8 cellular contexts compared by ENCODE assay signal in genomic region chr10:79090134-79090803, GRCh38. TPM values are rescaled to one million over a fixed set of nuclear protein-coding genes. Genes with fewer than 3 reads are reported as not detected.
DNase-seq lines count a peak whose midpoint lies in the region; ATAC-seq, FAIRE-seq and TF ChIP-seq lines count a peak whose summit lies in the region.

No MANE protein-coding gene starts in this region.

- H3K27me3 ChIP-seq in GM23248 (replicated peaks; ENCODE audit: insufficient read depth) (no peaks in the 10 kb centered on the region), lower lobe of right lung (ENCODE audit: low read depth) (no peaks in the 10 kb centered on the region)
- H3K27me3 ChIP-seq in CD4-positive, alpha-beta T cell (ENCODE audit: control insufficient read depth, insufficient read depth, low read length), result no peaks in the 10 kb centered on the region

- TF ChIP-seq CTCF in lower lobe of right lung (IDR thresholded peaks at IDR 0.05) (no peak), GM10248 (IDR thresholded peaks at IDR 0.05; ENCODE audit: control extremely low read depth, extremely low read depth, low read depth, missing control alignments) (no peak)
- TF ChIP-seq CTCF in CD4-positive, alpha-beta T cell (IDR thresholded peaks at IDR 0.05), result no peak

- intact Hi-C loops in lower lobe of right lung (cut with DNase I), result no loop called here
- intact Hi-C loops in CD4-positive, alpha-beta T cell (cut with DNase I, micrococcal nuclease), result no loop called here

- FAIRE-seq in RCC 7860 (lab: Jason Lieb, UNC), result no peak

- POLR2A ChIA-PET in GM10248 (lab: Yijun Ruan, JAX), result no interaction called here
- POLR2A ChIA-PET in CD4-positive, alpha-beta T cell (lab: Charles Lee), result no interaction called here

- ATAC-seq in lower lobe of right lung (no peak), GM19035 (IDR thresholded peaks at IDR 0.05; ENCODE audit: unreplicated experiment) (no peak), HG02981 (IDR thresholded peaks at IDR 0.05; ENCODE audit: unreplicated experiment) (no peak)
- no peak for ATAC-seq in CD4-positive, alpha-beta T cell (ENCODE audit: poor library complexity)

- peak; percentile 4 for DNase-seq in DMS53 treated with DMSO at 0.1 percent for 48 hours (lab: John Stamatoyannopoulos, UW; ENCODE audit: unreplicated experiment)
- DNase-seq in GM23248, result no peak
- peak; percentile 31 for DNase-seq in RCC 7860 (ENCODE audit: low spot score)
- no peak for DNase-seq in lower lobe of right lung
- DNase-seq in GM10248 (ENCODE audit: extremely low spot score), result no peak
- DNase-seq in CD4-positive, alpha-beta T cell, result no peak

- CTCF ChIA-PET in GM10248 (lab: Yijun Ruan, JAX), result no interaction called here
- CTCF ChIA-PET in CD4-positive, alpha-beta T cell (lab: Charles Lee), result no interaction called here

- peaks cover 100% of the 10 kb centered on the region for H3K79me2 ChIP-seq in GM23248 (ENCODE audit: insufficient read depth)

- H3K9me3 Mint-ChIP-seq in CD4-positive, alpha-beta T cell, result no peaks in the 10 kb centered on the region

- H4K20me1 ChIP-seq in GM23248 (ENCODE audit: insufficient read depth), result peaks cover 33% of the 10 kb centered on the region

- H3K9me3 ChIP-seq in GM23248 (ENCODE audit: low read depth) (no peaks in the 10 kb centered on the region), lower lobe of right lung (no peaks in the 10 kb centered on the region)
- H3K9me3 ChIP-seq in CD4-positive, alpha-beta T cell (ENCODE audit: control insufficient read depth, low read length), result no peaks in the 10 kb centered on the region

- no peak overlapping the region for H3K4me3 ChIP-seq in GM23248
- H3K4me3 ChIP-seq in lower lobe of right lung, result no peak overlapping the region

- 20 to 24% methylated on average over 6 of the region's 6 CpGs for WGBS in GM23248 (ENCODE audit: low coverage in 1 of 2, low lambda C conversion rate in 2 of 2, missing lambda C conversion rate in 2 of 2), 2 experiments

- H3K27ac ChIP-seq in GM23248 (no peak overlapping the region), lower lobe of right lung (peak overlapping the region; percentile 46)
- no peak overlapping the region for H3K27ac ChIP-seq in CD4-positive, alpha-beta T cell (ENCODE audit: low read depth, low read length)

- H3K9ac ChIP-seq in GM23248, result peak overlapping the region; percentile 22; the same call in 1 of the 2 replicates

- no peak overlapping the region for H3K4me2 ChIP-seq in GM23248 (ENCODE audit: unreplicated experiment)

- H3K4me1 ChIP-seq in GM23248 (ENCODE audit: insufficient read depth), result peaks cover 17% of the 10 kb centered on the region
- H3K4me1 ChIP-seq in lower lobe of right lung, result peaks cover 97% of the 10 kb centered on the region

- H3F3A ChIP-seq in GM23248 (ENCODE audit: insufficient read depth), result no peaks in the 10 kb centered on the region

- no peaks in the 10 kb centered on the region for H3K9me2 ChIP-seq in GM23248 (ENCODE audit: insufficient read depth)

- no peak overlapping the region for H3K4me3 Mint-ChIP-seq in CD4-positive, alpha-beta T cell

- in situ Hi-C loops in GM23248 (cut with MboI), result no loop called here

- no peaks in the 10 kb centered on the region for H3K36me3 Mint-ChIP-seq in CD4-positive, alpha-beta T cell (ENCODE audit: low read depth)

- H2AFZ ChIP-seq in GM23248, result no peak overlapping the region

- no peaks in the 10 kb centered on the region for H3K27me3 Mint-ChIP-seq in CD4-positive, alpha-beta T cell

- peaks cover 59% of the 10 kb centered on the region for H3K4me1 Mint-ChIP-seq in CD4-positive, alpha-beta T cell (ENCODE audit: low read depth)

- no peak overlapping the region for H3K27ac Mint-ChIP-seq in CD4-positive, alpha-beta T cell

- H3K36me3 ChIP-seq in GM23248 (ENCODE audit: low read depth), result no peaks in the 10 kb centered on the region; the same call in 1 of the 2 replicates
- no peaks in the 10 kb centered on the region for H3K36me3 ChIP-seq in lower lobe of right lung

RNA-seq across cellular contexts. Expression of gene ZMIZ1, which starts 21.5 kb away (rescaled TPM):
- total RNA-seq in GM23248 (2014; rRNA removed; shearing (Covaris generic)), result 26.6 and 28.4 TPM in 2 replicates
- 20.9 and 21.9 TPM in 2 replicates for polyA plus RNA-seq in GM23248 (2016; fragmentation: Nextera tagmentation; extraction: Ambion mirVana)
- 102 TPM for total RNA-seq in lower lobe of right lung
- 10 to 100 TPM; 14.6 to 15.5 TPM for total RNA-seq in CD4-positive, alpha-beta T cell

Comparison
In these comparisons a context has a peak if more than half of its experiments do, and no peak if none do; other contexts are left out.
1. DNase-seq: peak in DMS53 treated with DMSO at 0.1 percent for 48 hours (single experiment) and RCC 7860 (single experiment); none in GM23248 (single experiment), lower lobe of right lung (single experiment), GM10248 (single experiment) and CD4-positive, alpha-beta T cell (0 of 10).